Comparison of ENCODE assay signal across 1 cellular context in genomic region chr6:1609662-1610496, GRCh38.
TF ChIP-seq lines count a peak whose summit lies in the region.

Gene FOXC1 (plus strand): TSS chr6:1609915. CDS start chr6:1610446, 531 bp downstream.

TF ChIP-seq in HepG2, 621 proteins besides CTCF, POLR2A, EP300 and RAD21 (continued from another document and continues in another):
- TF ChIP-seq ASH2L (IDR thresholded peaks at IDR 0.05; ENCODE audit: insufficient read length, low read depth, low read length) (no peak), ZSCAN20 (CRISPR knock-in tag; IDR thresholded peaks at IDR 0.05; ENCODE audit: borderline replicate concordance) (no peak), ATF5 (CRISPR knock-in tag; IDR thresholded peaks at IDR 0.05; ENCODE audit: low read depth) (no peak), MAX (IDR thresholded peaks at IDR 0.05) (peak; percentile 16; the same call in 1 of the 2 replicates), FOXM1 (CRISPR knock-in tag; IDR thresholded peaks at IDR 0.05) (no peak), ZNF496 (CRISPR knock-in tag; IDR thresholded peaks at IDR 0.05; ENCODE audit: insufficient replicate concordance) (no peak), CHD2 (IDR thresholded peaks at IDR 0.05; ENCODE audit: low read depth, low read length) (no peak), PBX3 (CRISPR knock-in tag; IDR thresholded peaks at IDR 0.05; ENCODE audit: borderline replicate concordance) (no peak), ZNF205 (CRISPR knock-in tag; IDR thresholded peaks at IDR 0.05) (no peak), NR1H2 (CRISPR knock-in tag; IDR thresholded peaks at IDR 0.05; ENCODE audit: borderline replicate concordance, low read depth) (no peak), ZNF512B (CRISPR knock-in tag; IDR thresholded peaks at IDR 0.05; ENCODE audit: borderline replicate concordance) (no peak), GATAD1 (CRISPR knock-in tag; IDR thresholded peaks at IDR 0.05) (no peak), ZNF331 (CRISPR knock-in tag; IDR thresholded peaks at IDR 0.05) (no peak), ZNF768 (CRISPR knock-in tag; IDR thresholded peaks at IDR 0.05) (no peak), CENPT (CRISPR knock-in tag; IDR thresholded peaks at IDR 0.05; ENCODE audit: low read depth) (no peak), ZNF646 (CRISPR knock-in tag; IDR thresholded peaks at IDR 0.05) (no peak), CCDC6 (CRISPR knock-in tag; IDR thresholded peaks at IDR 0.05) (no peak), ZNF691 (CRISPR knock-in tag; IDR thresholded peaks at IDR 0.05; ENCODE audit: borderline replicate concordance, low read depth) (no peak), ZFY (CRISPR knock-in tag; IDR thresholded peaks at IDR 0.05) (peak; percentile 67), ZNF17 (CRISPR knock-in tag; IDR thresholded peaks at IDR 0.05) (no peak), ZSCAN9 (CRISPR knock-in tag; IDR thresholded peaks at IDR 0.05; ENCODE audit: borderline replicate concordance) (0 out of 2 replicates have a peak, but pooled peaks have one; percentile 18), GABPB1 (CRISPR knock-in tag; IDR thresholded peaks at IDR 0.05) (peak; percentile 48; the same call in 1 of the 2 replicates), ATF7 (IDR thresholded peaks at IDR 0.05) (no peak), ATF7 (CRISPR knock-in tag; IDR thresholded peaks at IDR 0.05) (no peak), KAT2B (IDR thresholded peaks at IDR 0.05; ENCODE audit: borderline replicate concordance, low read depth, low read length) (no peak), NAIF1 (CRISPR knock-in tag; IDR thresholded peaks at IDR 0.05; ENCODE audit: borderline replicate concordance) (peak; percentile 76; the same call in 1 of the 2 replicates), ZNF333 (CRISPR knock-in tag; IDR thresholded peaks at IDR 0.05; ENCODE audit: borderline replicate concordance) (0 out of 2 replicates have a peak, but pooled peaks have one; percentile 10), ZFP41 (CRISPR knock-in tag; IDR thresholded peaks at IDR 0.05; ENCODE audit: borderline replicate concordance) (no peak), TEF (CRISPR knock-in tag; IDR thresholded peaks at IDR 0.05) (no peak), DRAP1 (CRISPR knock-in tag; IDR thresholded peaks at IDR 0.05) (peak; percentile 71), FOXK2 (IDR thresholded peaks at IDR 0.05) (no peak), PRPF4 (IDR thresholded peaks at IDR 0.05; ENCODE audit: low read depth, low read length, poor library complexity, severe bottlenecking) (no peak), MIER3 (CRISPR knock-in tag; IDR thresholded peaks at IDR 0.05; ENCODE audit: borderline replicate concordance) (no peak), ZHX2 (IDR thresholded peaks at IDR 0.05; ENCODE audit: low read depth) (no peak), ZHX2 (CRISPR knock-in tag; IDR thresholded peaks at IDR 0.05; ENCODE audit: borderline replicate concordance) (no peak), HMG20B (CRISPR knock-in tag; conservative IDR thresholded peaks at IDR 0.05) (0 out of 2 replicates have a peak, but pooled peaks have one; percentile 34), MBNL3 (CRISPR knock-in tag; conservative IDR thresholded peaks at IDR 0.05) (no peak), PATZ1 (CRISPR knock-in tag; IDR thresholded peaks at IDR 0.05) (peak; percentile 49; the same call in 1 of the 2 replicates), SOX5 (CRISPR knock-in tag; IDR thresholded peaks at IDR 0.05; ENCODE audit: borderline replicate concordance) (no peak), HHEX (CRISPR knock-in tag; IDR thresholded peaks at IDR 0.05) (no peak), ZNF354B (CRISPR knock-in tag; IDR thresholded peaks at IDR 0.05) (no peak)
